Comparison of ENCODE assay signal across 23 cellular contexts in genomic region chr12:21946983-21947382, GRCh38. TPM values are rescaled to one million over a fixed set of nuclear protein-coding genes. Genes with fewer than 3 reads are reported as not detected.
"Had no signal": no experiment of that assay in that cellular context is flagged by ENCODE, and none has a peak within 500 bp of the region (broad histone marks: within the 10 kb centered on the region; RNA-seq: fewer than 3 reads in every experiment).

No MANE protein-coding gene starts in this region.

- ATAC-seq: left colon; left lung; lower lobe of right lung; naive thymus-derived CD8-positive, alpha-beta T cell; pancreas; right cardiac atrium had no signal

- DNase-seq: hypothalamus; immature natural killer cell; kidney; left colon; left lung; lower lobe of right lung; naive thymus-derived CD8-positive, alpha-beta T cell; nucleus accumbens; posterior cingulate gyrus; retina; right cardiac atrium; sigmoid colon; small intestine; spleen; stimulated activated CD4-positive, alpha-beta T cell treated with anti-CD3 and anti-CD28 coated beads, Interleukin-4, amount 100 ng/mL, for 24 hours; stimulated activated naive CD4-positive, alpha-beta T cell; uterus had no signal

- H3K27ac ChIP-seq: left lung, lower lobe of right lung, pancreas, prostate gland, sigmoid colon, spleen, suprapubic skin, thoracic aorta, tibial nerve, uterus had no signal

- H3K27me3 ChIP-seq: pancreas, sigmoid colon, uterus had no signal

- H3K4me1 ChIP-seq: left lung, lower lobe of right lung, pancreas, prostate gland, uterus had no signal

- FAIRE-seq: islet of Langerhans, pancreas, small intestine had no signal

- H3K36me3 ChIP-seq: left lung, lower lobe of right lung, pancreas, prostate gland, sigmoid colon, spleen, suprapubic skin, thoracic aorta, tibial nerve, uterus had no signal

- H3K9me3 ChIP-seq: pancreas, prostate gland, suprapubic skin had no signal

- H3K4me3 ChIP-seq: left lung, lower lobe of right lung, pancreas, prostate gland, sigmoid colon, spleen, suprapubic skin, thoracic aorta, tibial nerve, uterus had no signal

RNA-seq across cellular contexts. Expression of gene ABCC9, which starts 5.8 kb away (rescaled TPM):
- total RNA-seq: naive thymus-derived CD8-positive, alpha-beta T cell had no signal
- polyA plus RNA-seq: immature natural killer cell; naive thymus-derived CD8-positive, alpha-beta T cell had no signal
